ENCODE assay signal across 8 cellular contexts in the genomic region with DNA sequence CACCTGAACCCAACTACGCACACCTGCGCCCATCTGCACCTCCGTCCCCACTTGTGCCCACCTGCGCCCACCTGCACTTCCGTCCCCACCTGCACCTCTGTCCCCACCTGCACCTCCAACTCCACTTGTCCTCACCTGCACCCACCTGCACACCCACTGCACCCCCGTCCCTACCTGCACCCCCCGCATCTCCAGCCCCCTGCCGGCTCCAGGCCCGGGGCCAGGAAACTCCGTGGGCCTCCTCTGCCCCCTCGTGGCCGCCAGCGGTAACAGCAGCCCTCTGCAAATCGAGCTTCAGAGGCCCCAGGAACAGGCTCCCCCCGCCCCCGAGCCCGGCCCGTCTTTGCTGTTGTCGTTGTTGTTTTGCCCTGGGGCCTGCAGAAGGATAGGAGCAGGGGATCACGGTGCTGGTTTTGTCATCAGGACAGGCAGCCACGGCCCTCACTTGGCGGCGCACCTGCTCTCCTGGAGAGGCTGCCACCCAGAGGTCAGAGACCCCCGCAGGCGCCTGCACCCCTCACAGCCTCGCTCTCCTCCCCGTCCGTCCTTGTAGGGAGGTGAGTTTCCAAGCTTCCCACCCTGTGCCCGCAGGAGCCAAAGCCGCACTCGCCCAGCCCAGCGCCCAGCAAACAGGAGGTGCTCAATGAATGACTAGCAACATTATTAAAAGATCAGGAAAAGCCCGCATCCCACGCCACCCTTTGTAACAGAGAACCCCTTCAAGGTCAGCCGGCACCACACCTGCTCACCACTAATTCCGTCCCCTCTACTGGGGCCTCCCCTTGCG.
DNase-seq lines count a peak whose midpoint lies in the region; ATAC-seq, FAIRE-seq and TF ChIP-seq lines count a peak whose summit lies in the region.

No MANE protein-coding gene starts in this region.

- H3K9me2 ChIP-seq in neural cell (ENCODE audit: insufficient read depth, low read length), result no peaks in the 10 kb centered on the region

- no peak overlapping the region for H2AFZ ChIP-seq in neural cell (ENCODE audit: low read depth, low read length)

- H3K79me2 ChIP-seq in neural cell (replicated peaks; ENCODE audit: insufficient read depth, low read length), result no peaks in the 10 kb centered on the region

- H4K20me1 ChIP-seq in neural cell (ENCODE audit: insufficient read depth), result no peaks in the 10 kb centered on the region

- H3F3A ChIP-seq in neural cell (ENCODE audit: insufficient read depth, low read length, poor library complexity, severe bottlenecking), result no peaks in the 10 kb centered on the region

- FAIRE-seq in GM18507 (lab: Jason Lieb, UNC), result peak; percentile 74

- H3K27me3 ChIP-seq in NT2/D1 (ENCODE audit: insufficient read depth, insufficient read length), result no peaks in the 10 kb centered on the region
- no peaks in the 10 kb centered on the region for H3K27me3 ChIP-seq in neural cell (ENCODE audit: insufficient read depth, low read depth, low read length)

- no peak overlapping the region for H3K4me2 ChIP-seq in neural cell (ENCODE audit: low read length)

- DNase-seq in GM18507 (ENCODE audit: extremely low spot score, insufficient read length, low read depth) (peak; percentile 71), NT2/D1 (ENCODE audit: low read depth, low spot score) (peak; percentile 47), activated T-helper 1 cell treated with Interleukin-2 at 50 U/mL for 16 hours (ENCODE audit: low read depth) (peak; percentile 54), fibroblast of mammary gland (ENCODE audit: low read depth) (peak; percentile 40), substantia nigra (lab: John Stamatoyannopoulos, UW) (peak in 44 of 49 donors; percentile 20 to 80 (median 52))

- H3K9ac ChIP-seq in NT2/D1 (ENCODE audit: insufficient read length, low read depth), result peak overlapping the region; percentile 50
- peak overlapping the region; percentile 31 for H3K9ac ChIP-seq in neural cell (ENCODE audit: low read length)

- H3K9me3 ChIP-seq in NT2/D1 (ENCODE audit: insufficient read depth, low read length), result no peaks in the 10 kb centered on the region
- no peaks in the 10 kb centered on the region for H3K9me3 ChIP-seq in neural cell (ENCODE audit: low read length)

- ATAC-seq in GM19328 (IDR thresholded peaks at IDR 0.05; ENCODE audit: unreplicated experiment) (no peak), GM21447 (IDR thresholded peaks at IDR 0.05; ENCODE audit: unreplicated experiment) (no peak)

- TF ChIP-seq EP300 in neural cell (conservative IDR thresholded peaks at IDR 0.05; ENCODE audit: poor library complexity, severe bottlenecking), result no peak

- TF ChIP-seq RAD21 in neural cell (conservative IDR thresholded peaks at IDR 0.05), result peak; percentile 78

- H3K36me3 ChIP-seq in NT2/D1 (ENCODE audit: insufficient read depth, insufficient read length, low read length) (no peaks in the 10 kb centered on the region), neural cell (ENCODE audit: insufficient read depth, low read length) (no peaks in the 10 kb centered on the region)

- H3K4me1 ChIP-seq in NT2/D1 (ENCODE audit: insufficient read depth, insufficient read length), result peaks cover 14% of the 10 kb centered on the region

- H3K27ac ChIP-seq in neural cell (ENCODE audit: low read length) (no peak overlapping the region), substantia nigra (ENCODE audit: low read depth, low read length, poor library complexity, severe bottlenecking) (peak overlapping the region; percentile 78)

- H3K4me3 ChIP-seq in NT2/D1 (ENCODE audit: insufficient read length, low read depth) (peak overlapping the region; percentile 4), fibroblast of mammary gland (ENCODE audit: control insufficient read depth, low read depth, low read length) (no peak overlapping the region), neural cell (ENCODE audit: low read length) (peak overlapping the region; percentile 50)

- peak; percentile 73 for TF ChIP-seq CTCF in fibroblast of mammary gland (conservative IDR thresholded peaks at IDR 0.05; ENCODE audit: control insufficient read depth, insufficient read depth, low read depth, low read length)
- peak; percentile 87 for TF ChIP-seq CTCF in neural cell (IDR thresholded peaks at IDR 0.05; ENCODE audit: poor library complexity, severe bottlenecking)

TF ChIP-seq in neural cell, 6 proteins besides CTCF, POLR2A, EP300 and RAD21:
- TF ChIP-seq POLR2AphosphoS5 (IDR thresholded peaks at IDR 0.05), result no peak
- TF ChIP-seq SMC3 (conservative IDR thresholded peaks at IDR 0.05; ENCODE audit: poor library complexity), result peak; percentile 81
